Comparison of ENCODE assay signal across 21 cellular contexts in genomic region chr20:20443509-20443908, GRCh38.
"Had no signal": no experiment of that assay in that cellular context is flagged by ENCODE, and none has a peak within 500 bp of the region (broad histone marks: within the 10 kb centered on the region; RNA-seq: fewer than 3 reads in every experiment).

No MANE protein-coding gene starts in this region.

- H3K4me3 ChIP-seq: ascending aorta, gastrocnemius medialis, heart left ventricle, psoas muscle, skin epidermis, suprapubic skin, transverse colon, vagina had no signal

- H3K27me3 ChIP-seq: ascending aorta, gastrocnemius medialis, heart left ventricle, suprapubic skin, transverse colon, vagina had no signal

- H3K36me3 ChIP-seq: suprapubic skin, transverse colon, vagina, WERI-Rb-1 had no signal

- DNase-seq: activated CD4-positive, alpha-beta T cell treated with anti-CD3 and anti-CD28 coated beads for 1 hour; activated CD8-positive, alpha-beta memory T cell treated with anti-CD3 and anti-CD28 coated beads for 24 hours; activated gamma-delta T cell; activated T-cell treated with anti-CD3 and anti-CD28 coated beads, Interleukin-2, amount 50 U/mL, for 72 hours; effector CD4-positive, alpha-beta T cell; gastrocnemius medialis; heart left ventricle; kidney glomerular epithelial cell; left ventricle myocardium superior; psoas muscle; right cardiac atrium; stimulated activated CD4-positive, alpha-beta T cell treated with anti-CD3 and anti-CD28 coated beads, Interleukin-15, amount 100 ng/mL, for 24 hours; stimulated activated CD4-positive, alpha-beta T cell treated with anti-CD3 and anti-CD28 coated beads, Interleukin-2, amount 100 ng/mL, for 48 hours; stimulated activated naive CD8-positive, alpha-beta T cell treated with anti-CD3 and anti-CD28 coated beads, Interleukin-15, amount 100 ng/mL, for 72 hours; transverse colon; WERI-Rb-1 had no signal

- H3K27ac ChIP-seq: ascending aorta, gastrocnemius medialis, heart left ventricle, psoas muscle, skin epidermis, suprapubic skin, transverse colon, vagina, WERI-Rb-1 had no signal

- H3K9me3 ChIP-seq: ascending aorta, gastrocnemius medialis, heart left ventricle, psoas muscle, suprapubic skin, transverse colon, vagina had no signal

- ATAC-seq: activated T-cell treated with anti-CD3 and anti-CD28 coated beads, Interleukin-2, amount 50 U/mL, for 72 hours; esophagus mucosa; gastrocnemius medialis; heart left ventricle; left ventricle myocardium superior; psoas muscle; right cardiac atrium; stimulated activated naive CD8-positive, alpha-beta T cell treated with anti-CD3 and anti-CD28 coated beads, Interleukin-15, amount 100 ng/mL, for 72 hours had no signal

- H3K4me1 ChIP-seq: ascending aorta, psoas muscle, suprapubic skin, vagina had no signal
